1 cellular context compared by ENCODE assay signal in genomic region chr14:46596236-46596635, GRCh38.
TF ChIP-seq lines count a peak whose summit lies in the region.

No MANE protein-coding gene starts in this region.

TF ChIP-seq in GM23338, 12 proteins besides CTCF, POLR2A, EP300 and RAD21 (continued from another document):
- TF ChIP-seq ZNF462 (CRISPR knock-in tag; IDR thresholded peaks at IDR 0.05) (no peak), POLR2AphosphoS5 (IDR thresholded peaks at IDR 0.05; ENCODE audit: low read depth) (no peak), CREB1 (CRISPR knock-in tag; IDR thresholded peaks at IDR 0.05; ENCODE audit: low read depth) (no peak), ZNF331 (CRISPR knock-in tag; IDR thresholded peaks at IDR 0.05; ENCODE audit: low read depth) (no peak), JUNB (IDR thresholded peaks at IDR 0.05; ENCODE audit: unreplicated experiment) (no peak), NANOG (IDR thresholded peaks at IDR 0.05; ENCODE audit: borderline replicate concordance) (no peak), STAT1 (IDR thresholded peaks at IDR 0.05; ENCODE audit: unreplicated experiment) (no peak), EZH2phosphoT487 (IDR thresholded peaks at IDR 0.05; ENCODE audit: unreplicated experiment) (no peak), REST (IDR thresholded peaks at IDR 0.05; ENCODE audit: unreplicated experiment) (no peak), ZNF114 (CRISPR knock-in tag; IDR thresholded peaks at IDR 0.05) (no peak), ETS1 (IDR thresholded peaks at IDR 0.05) (no peak)
